Comparison of ENCODE assay signal across 26 cellular contexts in the genomic region with DNA sequence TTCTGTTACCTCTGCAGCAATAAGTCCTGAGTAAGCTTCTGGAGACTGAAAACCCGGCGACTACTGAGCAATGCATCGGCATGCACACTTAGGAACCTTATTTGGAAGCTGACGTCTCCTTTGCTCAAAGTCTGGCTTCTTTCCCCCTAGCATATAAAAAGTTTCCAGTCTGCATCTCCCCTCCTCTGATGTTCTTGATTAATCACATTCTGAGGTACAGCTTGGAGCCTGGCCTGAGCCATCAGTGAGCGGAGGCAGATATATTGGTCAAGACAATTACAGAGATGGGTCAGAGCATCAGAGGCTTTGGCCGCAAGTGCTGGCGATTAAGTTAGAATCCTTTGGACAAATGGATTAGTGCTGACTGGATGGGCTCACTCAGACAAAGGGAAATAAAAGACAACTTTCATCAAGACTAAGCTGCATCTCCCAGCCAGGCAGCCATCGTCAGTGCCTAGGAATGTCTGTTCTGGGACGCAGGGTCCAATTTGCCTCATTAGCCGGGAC.
DNase-seq lines count a peak whose midpoint lies in the region; ATAC-seq, FAIRE-seq and TF ChIP-seq lines count a peak whose summit lies in the region.
"Had no signal": no experiment of that assay in that cellular context is flagged by ENCODE, and none has a peak within 500 bp of the region (broad histone marks: within the 10 kb centered on the region; RNA-seq: fewer than 3 reads in every experiment).

No MANE protein-coding gene starts in this region.

- no peaks in the 10 kb centered on the region for H3K36me3 Mint-ChIP-seq in MCF 10A (ENCODE audit: insufficient read depth, unreplicated experiment)
- H3K36me3 Mint-ChIP-seq: activated naive CD4-positive, alpha-beta T cell treated with anti-CD3 and anti-CD28 coated beads, Interleukin-2, amount 50 U/mL, for 24 hours; naive thymus-derived CD8-positive, alpha-beta T cell; stimulated activated memory B cell treated with anti-CD40 and anti-IgM and Interleukin-4, amounts not matched to agents 10 μg/mL and 1 μg/mL and 100 μg/mL, for 72 hours had no signal

- H3K27ac Mint-ChIP-seq in MCF 10A (ENCODE audit: low read depth, unreplicated experiment) = no peak overlapping the region
- H3K27ac Mint-ChIP-seq: activated naive CD4-positive, alpha-beta T cell treated with anti-CD3 and anti-CD28 coated beads, Interleukin-2, amount 50 U/mL, for 24 hours; activated T-cell treated with anti-CD3 and anti-CD28 coated beads, Interleukin-2, amount 50 U/mL, for 72 hours; naive thymus-derived CD8-positive, alpha-beta T cell; stimulated activated memory B cell treated with anti-CD40 and anti-IgM and Interleukin-4, amounts not matched to agents 10 μg/mL and 1 μg/mL and 100 μg/mL, for 72 hours had no signal

- no peak for TF ChIP-seq POLR2A in GM12891 (IDR thresholded peaks at IDR 0.05; ENCODE audit: low read depth, low read length)

- H3K9me3 Mint-ChIP-seq in MCF 10A (ENCODE audit: unreplicated experiment) = no peaks in the 10 kb centered on the region
- H3K9me3 Mint-ChIP-seq: activated naive CD4-positive, alpha-beta T cell treated with anti-CD3 and anti-CD28 coated beads, Interleukin-2, amount 50 U/mL, for 24 hours; activated T-cell treated with anti-CD3 and anti-CD28 coated beads, Interleukin-2, amount 50 U/mL, for 72 hours; central memory CD8-positive, alpha-beta T cell; naive thymus-derived CD8-positive, alpha-beta T cell; stimulated activated memory B cell treated with anti-CD40 and anti-IgM and Interleukin-4, amounts not matched to agents 10 μg/mL and 1 μg/mL and 100 μg/mL, for 72 hours had no signal

- TF ChIP-seq CTCF in AG10803 (conservative IDR thresholded peaks at IDR 0.05; ENCODE audit: low read length) (no peak), fibroblast of villous mesenchyme (IDR thresholded peaks at IDR 0.05; ENCODE audit: insufficient read depth, low read depth, low read length) (no peak), MCF 10A (IDR thresholded peaks at IDR 0.05; ENCODE audit: unreplicated experiment) (no peak)

- POLR2A ChIA-PET in MCF 10A (lab: Yijun Ruan, JAX) = no interaction called here

- intact Hi-C loops in MCF 10A (cut with micrococcal nuclease) = no loop called here

- DNase-seq in AG10803 (ENCODE audit: low read depth) (peak; percentile 30), GM04504 (ENCODE audit: low read depth) (peak; percentile 77), fibroblast of villous mesenchyme (ENCODE audit: low read depth) (peak; percentile 8), retina (peak; percentile 55), GM12891 (ENCODE audit: insufficient read length, low spot score) (no peak), MCF 10A (ENCODE audit: unreplicated experiment) (no peak)
- DNase-seq in activated CD4-positive, alpha-beta T cell treated with anti-CD3 and anti-CD28 coated beads, Interleukin-2, amount 50 U/mL, for 48 hours = no peak
- DNase-seq: activated T-cell treated with anti-CD3 and anti-CD28 coated beads, Interleukin-2, amount 50 U/mL, for 72 hours; AML-193; KBM-7; mesenchymal stem cell; naive thymus-derived CD8-positive, alpha-beta T cell; NCI-H146; NCI-H2171; NCI-H526; RPMI8226 had no signal

- H3K4me1 Mint-ChIP-seq in MCF 10A (ENCODE audit: insufficient read depth, unreplicated experiment) = peaks cover 9% of the 10 kb centered on the region
- H3K4me1 Mint-ChIP-seq: activated naive CD4-positive, alpha-beta T cell treated with anti-CD3 and anti-CD28 coated beads, Interleukin-2, amount 50 U/mL, for 24 hours; central memory CD8-positive, alpha-beta T cell; stimulated activated memory B cell treated with anti-CD40 and anti-IgM and Interleukin-4, amounts not matched to agents 10 μg/mL and 1 μg/mL and 100 μg/mL, for 72 hours had no signal

- CTCF ChIA-PET in MCF 10A (lab: Yijun Ruan, JAX) = interaction anchor here (0.7 to 1.3 kb wide), 2 partner anchors 9 to 1516 kb away, joined by 3 read pairs; no protein-coding TSS in a partner anchor

- H3K4me3 Mint-ChIP-seq in MCF 10A (ENCODE audit: unreplicated experiment) = no peak overlapping the region
- H3K4me3 Mint-ChIP-seq: activated naive CD4-positive, alpha-beta T cell treated with anti-CD3 and anti-CD28 coated beads, Interleukin-2, amount 50 U/mL, for 24 hours; activated T-cell treated with anti-CD3 and anti-CD28 coated beads, Interleukin-2, amount 50 U/mL, for 72 hours; central memory CD8-positive, alpha-beta T cell; naive thymus-derived CD8-positive, alpha-beta T cell; stimulated activated memory B cell treated with anti-CD40 and anti-IgM and Interleukin-4, amounts not matched to agents 10 μg/mL and 1 μg/mL and 100 μg/mL, for 72 hours had no signal

- H3K27me3 Mint-ChIP-seq in MCF 10A (ENCODE audit: insufficient read depth, unreplicated experiment) = no peaks in the 10 kb centered on the region
- H3K27me3 Mint-ChIP-seq: activated naive CD4-positive, alpha-beta T cell treated with anti-CD3 and anti-CD28 coated beads, Interleukin-2, amount 50 U/mL, for 24 hours had no signal

- H3K4me3 ChIP-seq in AG10803 (ENCODE audit: low read length) (no peak overlapping the region), fibroblast of villous mesenchyme (ENCODE audit: low read depth, low read length) (no peak overlapping the region)
- H3K4me3 ChIP-seq: ascending aorta, smooth muscle cell, thoracic aorta had no signal

- no peak for FAIRE-seq in GM12891 (lab: Jason Lieb, UNC)
- FAIRE-seq: frontal cortex, GM12892 had no signal

- BruUV-seq in MCF 10A (replicated peaks; lab: Mats Ljungman, UMichigan) = no TSS peak

- ATAC-seq in HG03175 (IDR thresholded peaks at IDR 0.05; ENCODE audit: unreplicated experiment) = no peak
- ATAC-seq: activated T-cell treated with anti-CD3 and anti-CD28 coated beads, Interleukin-2, amount 50 U/mL, for 72 hours; naive thymus-derived CD8-positive, alpha-beta T cell; SK-N-SH treated with all-trans-retinoic acid at 6 μM for 48 hours; stimulated activated memory B cell treated with anti-CD40 and anti-IgM and Interleukin-4, amounts not matched to agents 10 μg/mL and 1 μg/mL and 100 μg/mL, for 72 hours had no signal

TF ChIP-seq in GM12891, 5 proteins besides CTCF, POLR2A, EP300 and RAD21:
- TF ChIP-seq PAX5 (IDR thresholded peaks at IDR 0.05; ENCODE audit: insufficient read depth, low read length, severe bottlenecking) = no peak
- no peak for TF ChIP-seq TAF1 (IDR thresholded peaks at IDR 0.05; ENCODE audit: low read depth, low read length)
- no peak for TF ChIP-seq POLR2AphosphoS5 (IDR thresholded peaks at IDR 0.05; ENCODE audit: low read depth, low read length)
- no peak for TF ChIP-seq POU2F2 (IDR thresholded peaks at IDR 0.05; ENCODE audit: low read depth, low read length)
- TF ChIP-seq SPI1 (IDR thresholded peaks at IDR 0.05; ENCODE audit: low read depth, low read length) = no peak

Comparison
In these comparisons a context has a peak if more than half of its experiments do, and no peak if none do; other contexts are left out.
1. DNase-seq: peak in AG10803 (single experiment), GM04504 (single experiment), fibroblast of villous mesenchyme (single experiment) and retina (single experiment); none in GM12891 (single experiment), MCF 10A (single experiment) and activated CD4-positive, alpha-beta T cell treated with anti-CD3 and anti-CD28 coated beads, Interleukin-2, amount 50 U/mL, for 48 hours (0 of 2).